Comparison of ENCODE assay signal across 26 cellular contexts in genomic region chr12:111864935-111865334, GRCh38.
"Had no signal": no experiment of that assay in that cellular context is flagged by ENCODE, and none has a peak within 500 bp of the region (broad histone marks: within the 10 kb centered on the region; RNA-seq: fewer than 3 reads in every experiment).

No MANE protein-coding gene starts in this region.

- DNase-seq: dermis blood vessel endothelial cell; endodermal cell; erythroblast; foreskin keratinocyte; head of caudate nucleus; kidney; left cardiac atrium; left ventricle myocardium inferior; mesendoderm; naive B cell; retina; stimulated activated CD4-positive, alpha-beta T cell treated with anti-CD3 and anti-CD28 coated beads, Interleukin-2, amount 100 ng/mL, for 24 hours; stimulated activated CD4-positive, alpha-beta T cell treated with anti-CD3 and anti-CD28 coated beads, Interleukin-4, amount 100 ng/mL, for 4 hours; stimulated activated naive B cell treated with anti-CD40 and anti-IgM and Interleukin-4, amounts not matched to agents 10 μg/mL and 1 μg/mL and 100 μg/mL, for 72 hours; stimulated activated naive CD8-positive, alpha-beta T cell treated with anti-CD3 and anti-CD28 coated beads, Interleukin-15, amount 100 ng/mL, for 72 hours; testis; upper lobe of right lung had no signal

- H2AFZ ChIP-seq: hepatocyte, parathyroid adenoma had no signal

- H3K9me3 ChIP-seq: left ventricle myocardium inferior, prostate gland, testis, tibial nerve, upper lobe of right lung, vagina had no signal

- H3K27ac ChIP-seq: foreskin keratinocyte, hepatocyte, left ventricle myocardium inferior, parathyroid adenoma, prostate gland, skin epidermis, testis, tibial nerve, upper lobe of right lung, vagina had no signal

- H3K27ac Mint-ChIP-seq: endodermal cell; nephron; stimulated activated naive B cell treated with anti-CD40 and anti-IgM and Interleukin-4, amounts not matched to agents 10 μg/mL and 1 μg/mL and 100 μg/mL, for 72 hours had no signal

- H3K9me3 Mint-ChIP-seq: endodermal cell; naive B cell; nephron; stimulated activated naive B cell treated with anti-CD40 and anti-IgM and Interleukin-4, amounts not matched to agents 10 μg/mL and 1 μg/mL and 100 μg/mL, for 72 hours; stimulated activated naive CD8-positive, alpha-beta T cell treated with anti-CD3 and anti-CD28 coated beads, Interleukin-15, amount 100 ng/mL, for 72 hours had no signal

- H3K27me3 ChIP-seq: foreskin keratinocyte, hepatocyte, testis, tibial nerve, upper lobe of right lung, vagina had no signal

- H3K9ac ChIP-seq: parathyroid adenoma had no signal

- H3K4me3 Mint-ChIP-seq: endodermal cell; naive B cell; nephron; stimulated activated naive B cell treated with anti-CD40 and anti-IgM and Interleukin-4, amounts not matched to agents 10 μg/mL and 1 μg/mL and 100 μg/mL, for 72 hours; stimulated activated naive CD8-positive, alpha-beta T cell treated with anti-CD3 and anti-CD28 coated beads, Interleukin-15, amount 100 ng/mL, for 72 hours had no signal

- H3K4me3 ChIP-seq: hepatocyte, left ventricle myocardium inferior, lung, prostate gland, skin epidermis, testis, tibial nerve, upper lobe of right lung, vagina had no signal

- H3K4me2 ChIP-seq: hepatocyte had no signal

- H3K4me1 ChIP-seq: foreskin keratinocyte, left ventricle myocardium inferior, parathyroid adenoma, prostate gland, testis, tibial nerve, upper lobe of right lung, vagina had no signal

- H3K4me1 Mint-ChIP-seq: nephron; stimulated activated naive CD8-positive, alpha-beta T cell treated with anti-CD3 and anti-CD28 coated beads, Interleukin-15, amount 100 ng/mL, for 72 hours had no signal

- ATAC-seq: foreskin keratinocyte; left cardiac atrium; sciatic nerve; stimulated activated naive B cell treated with anti-CD40 and anti-IgM and Interleukin-4, amounts not matched to agents 10 μg/mL and 1 μg/mL and 100 μg/mL, for 72 hours; stimulated activated naive CD8-positive, alpha-beta T cell treated with anti-CD3 and anti-CD28 coated beads, Interleukin-15, amount 100 ng/mL, for 72 hours; upper lobe of right lung had no signal

- H3K27me3 Mint-ChIP-seq: naive B cell; stimulated activated naive B cell treated with anti-CD40 and anti-IgM and Interleukin-4, amounts not matched to agents 10 μg/mL and 1 μg/mL and 100 μg/mL, for 72 hours; stimulated activated naive CD8-positive, alpha-beta T cell treated with anti-CD3 and anti-CD28 coated beads, Interleukin-15, amount 100 ng/mL, for 72 hours had no signal
